In the genomic region with DNA sequence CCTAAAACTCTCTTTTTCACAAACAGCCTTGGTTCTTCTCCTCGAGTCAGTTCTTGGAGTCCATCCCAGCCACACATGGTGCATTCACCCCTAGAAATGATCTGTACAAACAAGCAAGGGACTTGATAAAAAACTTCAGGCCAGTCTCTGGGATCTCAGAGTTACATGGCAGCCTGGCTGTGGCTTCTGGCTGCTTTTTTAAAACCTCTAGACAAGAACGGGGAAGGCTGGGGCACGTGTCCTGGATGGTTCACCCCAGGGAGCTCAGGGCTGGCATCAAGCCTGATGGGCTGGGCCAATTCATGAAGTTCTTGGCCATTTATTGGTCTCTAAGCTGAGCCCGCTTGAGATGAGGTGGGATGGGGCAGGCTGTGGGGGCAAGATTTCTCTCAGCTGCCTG, we compare ENCODE assay signal across 17 cellular contexts. TPM values are rescaled to one million over a fixed set of nuclear protein-coding genes. Genes with fewer than 3 reads are reported as not detected.
DNase-seq lines count a peak whose midpoint lies in the region; ATAC-seq, FAIRE-seq and TF ChIP-seq lines count a peak whose summit lies in the region.
"Had no signal": no experiment of that assay in that cellular context is flagged by ENCODE, and none has a peak within 500 bp of the region (broad histone marks: within the 10 kb centered on the region; RNA-seq: fewer than 3 reads in every experiment).

No MANE protein-coding gene starts in this region.

- no peaks in the 10 kb centered on the region for H3K36me3 ChIP-seq in esophagus squamous epithelium
- H3K36me3 ChIP-seq: gastrocnemius medialis, neutrophil had no signal

- H3K9me3 ChIP-seq in esophagus squamous epithelium, result no peaks in the 10 kb centered on the region
- H3K9me3 ChIP-seq: gastrocnemius medialis, neutrophil had no signal

- no peak for FAIRE-seq in GM19239 (lab: Jason Lieb, UNC)
- FAIRE-seq: urothelium cell line had no signal

- H3K27me3 ChIP-seq in esophagus squamous epithelium, result no peaks in the 10 kb centered on the region
- H3K27me3 ChIP-seq: gastrocnemius medialis had no signal

- peak overlapping the region; percentile 19 to 76 (median 72) for H3K27ac ChIP-seq in esophagus squamous epithelium
- H3K27ac ChIP-seq: gastrocnemius medialis, neutrophil had no signal

- no peak for ATAC-seq in HG03460 (IDR thresholded peaks at IDR 0.05; ENCODE audit: unreplicated experiment)
- ATAC-seq: gastrocnemius medialis had no signal

- peaks cover 5 to 48% (median 11%) of the 10 kb centered on the region in 3 donors for H3K4me1 ChIP-seq in esophagus squamous epithelium

- intact Hi-C loops in esophagus squamous epithelium (cut with DNase I), result no loop called here

- DNase-seq in AG10803 (ENCODE audit: low read depth), result peak; percentile 35
- peak; percentile 58 for DNase-seq in NCI-H2171 (lab: John Stamatoyannopoulos, UW)
- no peak for DNase-seq in esophagus squamous epithelium (lab: John Stamatoyannopoulos, UW)
- peak; percentile 44 for DNase-seq in mucosa of gallbladder (ENCODE audit: low spot score)
- DNase-seq in GM19239 (ENCODE audit: insufficient read length, low spot score), result no peak
- no peak for DNase-seq in NCI-H1048 (lab: John Stamatoyannopoulos, UW)
- no peak for DNase-seq in SW 1271 (lab: John Stamatoyannopoulos, UW)
- DNase-seq: ACHN; activated CD4-positive, CD25-positive, alpha-beta regulatory T cell; DMS153; gastrocnemius medialis; left cardiac atrium; NCI-H2029 treated with DMSO at 0.1 percent for 48 hours; NK-92 treated with Interleukin-12 subunit alpha and Interleukin-12 subunit beta, amount 100 ng/mL, for 24 hours had no signal

- 16 to 18% methylated on average over 2 to 4 of the region's 4 CpGs for WGBS in esophagus squamous epithelium, 2 donors

- TF ChIP-seq CTCF in AG10803 (conservative IDR thresholded peaks at IDR 0.05; ENCODE audit: low read length) (no peak), esophagus squamous epithelium (IDR thresholded peaks at IDR 0.05) (no peak)

- no peak for TF ChIP-seq POLR2A in esophagus squamous epithelium (IDR thresholded peaks at IDR 0.05)

- H3K4me3 ChIP-seq in AG10803 (ENCODE audit: low read length) (no peak overlapping the region), esophagus squamous epithelium (peak overlapping the region in 3 of 4 donors; percentile 1 to 31 (median 8))
- H3K4me3 ChIP-seq: gastrocnemius medialis had no signal

RNA-seq across cellular contexts. Expression of gene ZFAND3, which starts 10.4 kb away (rescaled TPM):
- total RNA-seq in esophagus squamous epithelium, result 10 to 100 TPM; 15.7 to 23.8 (median 20.9) TPM
- 105 TPM for total RNA-seq in mucosa of gallbladder

Comparison
In these comparisons a context has a peak if more than half of its experiments do, and no peak if none do; other contexts are left out.
1. DNase-seq: peak in AG10803 (single experiment), NCI-H2171 (single experiment) and mucosa of gallbladder (single experiment); none in esophagus squamous epithelium (single experiment), GM19239 (single experiment), NCI-H1048 (single experiment) and SW 1271 (0 of 2).